ENCODE assay signal across 12 cellular contexts in genomic region chr18:2967357-2967756, GRCh38. TPM values are rescaled to one million over a fixed set of nuclear protein-coding genes. Genes with fewer than 3 reads are reported as not detected.
DNase-seq lines count a peak whose midpoint lies in the region; ATAC-seq, FAIRE-seq and TF ChIP-seq lines count a peak whose summit lies in the region.
"Had no signal": no experiment of that assay in that cellular context is flagged by ENCODE, and none has a peak within 500 bp of the region (broad histone marks: within the 10 kb centered on the region; RNA-seq: fewer than 3 reads in every experiment).

No MANE protein-coding gene starts in this region.

- H3K4me1 Mint-ChIP-seq in activated naive CD8-positive, alpha-beta T cell treated with anti-CD3 and anti-CD28 coated beads, Interleukin-2, amount 10 ng/mL, durations not matched to agents 7 days and 5 days: peaks cover 83% of the 10 kb centered on the region
- H3K4me1 Mint-ChIP-seq in natural killer cell: peaks cover 71 to 82% of the 10 kb centered on the region in 2 donors

- peak; percentile 25 to 30 for ATAC-seq in activated CD4-positive, CD25-positive, alpha-beta regulatory T cell treated with anti-CD3 and anti-CD28 coated beads, Interleukin-2, amount 50 U/mL, for 24 hours
- peak; percentile 28 for ATAC-seq in GM18861 (IDR thresholded peaks at IDR 0.05; ENCODE audit: unreplicated experiment)
- ATAC-seq in activated naive CD8-positive, alpha-beta T cell treated with anti-CD3 and anti-CD28 coated beads, Interleukin-2, amount 10 ng/mL, durations not matched to agents 7 days and 5 days (ENCODE audit: low read depth): no peak
- ATAC-seq in natural killer cell: no peak

- peak overlapping the region; percentile 50 for H3K27ac Mint-ChIP-seq in activated naive CD8-positive, alpha-beta T cell treated with anti-CD3 and anti-CD28 coated beads, Interleukin-2, amount 10 ng/mL, durations not matched to agents 7 days and 5 days
- H3K27ac Mint-ChIP-seq in natural killer cell: peak overlapping the region in 1 of 2 donors; percentile 98

- TF ChIP-seq POLR2A in GM12891 (IDR thresholded peaks at IDR 0.05; ENCODE audit: low read depth, low read length): no peak

- no peak for DNase-seq in activated CD4-positive, CD25-positive, alpha-beta regulatory T cell (lab: John Stamatoyannopoulos, UW)
- DNase-seq in activated naive CD8-positive, alpha-beta T cell treated with anti-CD3 and anti-CD28 coated beads, Interleukin-2, amount 10 ng/mL, durations not matched to agents 7 days and 5 days: no peak
- DNase-seq in natural killer cell (no peak), NCI-H1930 (lab: John Stamatoyannopoulos, UW) (no peak), GM12891 (ENCODE audit: insufficient read length, low spot score) (no peak)
- DNase-seq in stimulated activated CD4-positive, alpha-beta T cell treated with anti-CD3 and anti-CD28 coated beads, Interleukin-4, amount 100 ng/mL, for 4 hours: no peak
- DNase-seq: anterior cingulate cortex, colonic mucosa, MG63, NCI-H2081 treated with DMSO at 0.1 percent for 48 hours had no signal

- peak overlapping the region; percentile 15 for H3K4me3 Mint-ChIP-seq in activated naive CD8-positive, alpha-beta T cell treated with anti-CD3 and anti-CD28 coated beads, Interleukin-2, amount 10 ng/mL, durations not matched to agents 7 days and 5 days
- H3K4me3 Mint-ChIP-seq in natural killer cell: peak overlapping the region; percentile 6

- no peaks in the 10 kb centered on the region for H3K9me3 Mint-ChIP-seq in activated naive CD8-positive, alpha-beta T cell treated with anti-CD3 and anti-CD28 coated beads, Interleukin-2, amount 10 ng/mL, durations not matched to agents 7 days and 5 days
- H3K9me3 Mint-ChIP-seq in natural killer cell: no peaks in the 10 kb centered on the region

- no peak for TF ChIP-seq CTCF in natural killer cell (IDR thresholded peaks at IDR 0.05)

- no peak for FAIRE-seq in GM12891 (lab: Jason Lieb, UNC)

- no peaks in the 10 kb centered on the region for H3K27me3 Mint-ChIP-seq in activated naive CD8-positive, alpha-beta T cell treated with anti-CD3 and anti-CD28 coated beads, Interleukin-2, amount 10 ng/mL, durations not matched to agents 7 days and 5 days
- H3K27me3 Mint-ChIP-seq in natural killer cell (ENCODE audit: low read depth in 2 of 2): no peaks in the 10 kb centered on the region

- intact Hi-C loops in natural killer cell (cut with micrococcal nuclease): no loop called here

- peaks cover 18% of the 10 kb centered on the region for H3K36me3 Mint-ChIP-seq in activated naive CD8-positive, alpha-beta T cell treated with anti-CD3 and anti-CD28 coated beads, Interleukin-2, amount 10 ng/mL, durations not matched to agents 7 days and 5 days
- H3K36me3 Mint-ChIP-seq in natural killer cell: no peaks in the 10 kb centered on the region

- POLR2A ChIA-PET in activated naive CD8-positive, alpha-beta T cell treated with anti-CD3 and anti-CD28 coated beads, Interleukin-2, amount 10 ng/mL, durations not matched to agents 7 days and 5 days (lab: Charles Lee): interaction anchor here (1.0 to 6.7 kb wide), 3 partner anchors 8 to 12 kb away, joined by 4 to 104 read pairs (median 5); no protein-coding TSS in a partner anchor

TF ChIP-seq in GM12891, 5 proteins besides CTCF, POLR2A, EP300 and RAD21:
- TF ChIP-seq PAX5 (IDR thresholded peaks at IDR 0.05; ENCODE audit: insufficient read depth, low read length, severe bottlenecking) (no peak), POU2F2 (IDR thresholded peaks at IDR 0.05; ENCODE audit: low read depth, low read length) (no peak), POLR2AphosphoS5 (IDR thresholded peaks at IDR 0.05; ENCODE audit: low read depth, low read length) (no peak), SPI1 (IDR thresholded peaks at IDR 0.05; ENCODE audit: low read depth, low read length) (no peak), TAF1 (IDR thresholded peaks at IDR 0.05; ENCODE audit: low read depth, low read length) (no peak)
TF ChIP-seq in GM12891: peak in this region for 0.

RNA-seq across cellular contexts. Expression of gene LPIN2, which starts 45.6 kb away (rescaled TPM):
- total RNA-seq in activated naive CD8-positive, alpha-beta T cell treated with anti-CD3 and anti-CD28 coated beads, Interleukin-2, amount 10 ng/mL, durations not matched to agents 7 days and 5 days: 10 to 100 TPM; 91.0 to 93.9 TPM
- total RNA-seq in natural killer cell: 10 to 100 TPM; 32.9 to 58.8 (median 57.1) TPM
- 13.3 TPM for polyA plus RNA-seq in GM12891 (2012; ENCODE audit: low read depth, missing spikeins)

Comparison
In these comparisons a context has a peak if more than half of its experiments do, and no peak if none do; other contexts are left out.
1. ATAC-seq: peak in activated CD4-positive, CD25-positive, alpha-beta regulatory T cell treated with anti-CD3 and anti-CD28 coated beads, Interleukin-2, amount 50 U/mL, for 24 hours (2 of 2) and GM18861 (single experiment); none in activated naive CD8-positive, alpha-beta T cell treated with anti-CD3 and anti-CD28 coated beads, Interleukin-2, amount 10 ng/mL, durations not matched to agents 7 days and 5 days (single experiment) and natural killer cell (0 of 3).